In the genomic region with DNA sequence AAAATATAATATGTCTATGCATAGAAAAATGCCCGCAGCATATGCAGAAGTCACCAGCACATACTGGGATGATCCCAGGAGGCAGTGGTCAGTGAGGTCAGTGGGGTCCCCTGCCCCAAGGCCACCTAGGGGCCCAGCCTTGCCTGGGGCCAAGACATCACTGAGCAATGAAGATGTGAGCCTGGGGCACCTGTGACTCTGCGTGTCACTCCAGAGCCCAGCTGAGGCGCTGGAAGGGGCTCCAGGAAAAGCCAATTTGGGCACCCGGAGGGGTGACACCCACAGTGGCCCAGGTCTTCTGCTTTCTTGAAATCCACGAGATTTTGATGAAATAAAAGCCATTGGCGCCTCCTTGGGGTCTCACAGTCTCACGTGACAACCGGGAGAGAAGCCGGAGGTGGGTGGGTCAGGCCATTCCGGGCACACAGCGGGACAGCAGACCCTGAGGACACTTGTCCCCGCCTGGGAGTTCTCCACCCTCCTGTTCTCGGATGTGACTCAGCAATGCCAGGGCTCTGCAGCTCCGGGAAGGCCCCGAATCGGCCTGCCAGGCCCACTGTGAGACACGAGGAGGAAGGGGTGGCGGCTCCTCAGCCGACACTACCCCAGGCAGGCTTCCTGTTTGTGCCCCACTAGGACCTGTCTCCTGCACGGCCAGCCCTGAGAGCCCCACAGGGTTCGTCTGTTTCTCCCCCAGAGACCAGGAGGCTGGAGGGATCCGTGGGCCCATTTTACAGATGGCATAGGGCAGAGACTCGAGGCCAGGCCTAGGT, we compare ENCODE assay signal across 8 cellular contexts. TPM values are rescaled to one million over a fixed set of nuclear protein-coding genes. Genes with fewer than 3 reads are reported as not detected.
A peak's percentile ranks its signal among the peaks of the same experiment; 100 is the strongest.
DNase-seq lines count a peak whose midpoint lies in the region; ATAC-seq, FAIRE-seq and TF ChIP-seq lines count a peak whose summit lies in the region.

No MANE protein-coding gene starts in this region.

- CTCF ChIA-PET in activated CD8-positive, alpha-beta memory T cell treated with anti-CD3 and anti-CD28 coated beads, Interleukin-2, amount 10 ng/mL, durations not matched to agents 7 days and 5 days (lab: Charles Lee): interaction anchor here (0.8 to 4.2 kb wide), 35 partner anchors 8 to 317 kb away, joined by 3 to 69 read pairs (median 5); a partner anchor contains a TSS

- H3K9me3 ChIP-seq in right cardiac atrium (ENCODE audit: control insufficient read depth, low read length): no peaks in the 10 kb centered on the region
- H3K9me3 ChIP-seq in hepatocyte (ENCODE audit: low read depth): no peaks in the 10 kb centered on the region

- H3K4me1 Mint-ChIP-seq in activated CD8-positive, alpha-beta memory T cell treated with anti-CD3 and anti-CD28 coated beads, Interleukin-2, amount 10 ng/mL, durations not matched to agents 7 days and 5 days: peaks cover 42% of the 10 kb centered on the region
- peaks cover 35 to 46% of the 10 kb centered on the region in 2 donors for H3K4me1 Mint-ChIP-seq in stimulated activated naive B cell treated with anti-CD40 and anti-IgM and Interleukin-4, amounts not matched to agents 10 μg/mL and 1 μg/mL and 100 μg/mL, for 72 hours

- H3K27me3 ChIP-seq in right cardiac atrium (ENCODE audit: control insufficient read depth, insufficient read depth) (no peaks in the 10 kb centered on the region), hepatocyte (no peaks in the 10 kb centered on the region)

- H3K27me3 Mint-ChIP-seq in activated CD8-positive, alpha-beta memory T cell treated with anti-CD3 and anti-CD28 coated beads, Interleukin-2, amount 10 ng/mL, durations not matched to agents 7 days and 5 days: peaks cover 6% of the 10 kb centered on the region
- H3K27me3 Mint-ChIP-seq in stimulated activated naive B cell treated with anti-CD40 and anti-IgM and Interleukin-4, amounts not matched to agents 10 μg/mL and 1 μg/mL and 100 μg/mL, for 72 hours: no peaks in the 10 kb centered on the region

- no peak overlapping the region for H3K4me2 ChIP-seq in hepatocyte

- no peak overlapping the region for H2AFZ ChIP-seq in hepatocyte

- H3K4me3 ChIP-seq in right cardiac atrium (ENCODE audit: low read length) (no peak overlapping the region), hepatocyte (no peak overlapping the region)

- H3K4me1 ChIP-seq in right cardiac atrium (ENCODE audit: control insufficient read depth, insufficient read depth, low read length) (peaks cover 2% of the 10 kb centered on the region), hepatocyte (ENCODE audit: insufficient read depth) (peaks cover 14% of the 10 kb centered on the region)

- H3K9me3 Mint-ChIP-seq in activated CD8-positive, alpha-beta memory T cell treated with anti-CD3 and anti-CD28 coated beads, Interleukin-2, amount 10 ng/mL, durations not matched to agents 7 days and 5 days (ENCODE audit: low read depth): no peaks in the 10 kb centered on the region
- H3K9me3 Mint-ChIP-seq in stimulated activated naive B cell treated with anti-CD40 and anti-IgM and Interleukin-4, amounts not matched to agents 10 μg/mL and 1 μg/mL and 100 μg/mL, for 72 hours: no peaks in the 10 kb centered on the region

- no peaks in the 10 kb centered on the region for H3K36me3 ChIP-seq in hepatocyte (replicated peaks; ENCODE audit: insufficient read depth, low read depth)

- in situ Hi-C loops in GM13976 (cut with MboI; ENCODE audit: low sequenced_read_pairs, unreplicated experiment): loop anchor here (10.0 kb wide), 1 partner anchor 113 kb away; no protein-coding TSS in a partner anchor

- no peak for TF ChIP-seq CTCF in GM13976 (IDR thresholded peaks at IDR 0.05; ENCODE audit: borderline replicate concordance, control extremely low read depth, extremely low read depth, insufficient read depth, missing control alignments)
- no peak for TF ChIP-seq CTCF in hepatocyte (IDR thresholded peaks at IDR 0.05; ENCODE audit: poor library complexity)

- H3K27ac Mint-ChIP-seq in activated CD8-positive, alpha-beta memory T cell treated with anti-CD3 and anti-CD28 coated beads, Interleukin-2, amount 10 ng/mL, durations not matched to agents 7 days and 5 days: peak overlapping the region; percentile 98
- peak overlapping the region; percentile 94 for H3K27ac Mint-ChIP-seq in stimulated activated naive B cell treated with anti-CD40 and anti-IgM and Interleukin-4, amounts not matched to agents 10 μg/mL and 1 μg/mL and 100 μg/mL, for 72 hours

- no peaks in the 10 kb centered on the region for H3K36me3 Mint-ChIP-seq in activated CD8-positive, alpha-beta memory T cell treated with anti-CD3 and anti-CD28 coated beads, Interleukin-2, amount 10 ng/mL, durations not matched to agents 7 days and 5 days
- H3K36me3 Mint-ChIP-seq in stimulated activated naive B cell treated with anti-CD40 and anti-IgM and Interleukin-4, amounts not matched to agents 10 μg/mL and 1 μg/mL and 100 μg/mL, for 72 hours: no peaks in the 10 kb centered on the region

- H3K9me2 ChIP-seq in hepatocyte (replicated peaks; ENCODE audit: insufficient read depth): no peaks in the 10 kb centered on the region

- 60% methylated on average over 23 of the region's 23 CpGs for WGBS in right cardiac atrium
- WGBS in hepatocyte (ENCODE audit: low lambda C conversion rate, missing lambda C conversion rate): 90% methylated on average over 21 of the region's 23 CpGs

- ATAC-seq in activated CD8-positive, alpha-beta memory T cell treated with anti-CD3 and anti-CD28 coated beads, Interleukin-2, amount 10 ng/mL, durations not matched to agents 7 days and 5 days: peak; percentile 72
- peak; percentile 80 to 85 for ATAC-seq in right cardiac atrium
- ATAC-seq in stimulated activated naive B cell treated with anti-CD40 and anti-IgM and Interleukin-4, amounts not matched to agents 10 μg/mL and 1 μg/mL and 100 μg/mL, for 72 hours (replicated peaks): peak; percentile 63 to 72

- no peaks in the 10 kb centered on the region for H4K20me1 ChIP-seq in hepatocyte (ENCODE audit: insufficient read depth, poor library complexity, severe bottlenecking)

- DNase-seq in GM13976 (ENCODE audit: low spot score): peak; percentile 70
- DNase-seq in KG1 (lab: John Stamatoyannopoulos, UW): peak; percentile 38
- peak; percentile 82 for DNase-seq in activated CD8-positive, alpha-beta memory T cell treated with anti-CD3 and anti-CD28 coated beads, Interleukin-2, amount 10 ng/mL, durations not matched to agents 7 days and 5 days
- DNase-seq in right cardiac atrium: peak; percentile 82 to 91 (median 87)
- DNase-seq in stimulated activated naive B cell treated with anti-CD40 and anti-IgM and Interleukin-4, amounts not matched to agents 10 μg/mL and 1 μg/mL and 100 μg/mL, for 72 hours: peak; percentile 69
- DNase-seq in hepatocyte (ENCODE audit: low spot score): no peak
- no peak for DNase-seq in HTR-8/SVneo (ENCODE audit: insufficient read length, low spot score)
- DNase-seq in DMS79 (lab: John Stamatoyannopoulos, UW): no peak

- no peak for FAIRE-seq in HTR-8/SVneo (lab: Jason Lieb, UNC)

- H3K27ac ChIP-seq in right cardiac atrium (ENCODE audit: low read length) (peak overlapping the region; percentile 95), hepatocyte (no peak overlapping the region)

- no peaks in the 10 kb centered on the region for H3K79me2 ChIP-seq in hepatocyte

- peak overlapping the region; percentile 32 for H3K4me3 Mint-ChIP-seq in activated CD8-positive, alpha-beta memory T cell treated with anti-CD3 and anti-CD28 coated beads, Interleukin-2, amount 10 ng/mL, durations not matched to agents 7 days and 5 days
- peak overlapping the region; percentile 62 to 67 for H3K4me3 Mint-ChIP-seq in stimulated activated naive B cell treated with anti-CD40 and anti-IgM and Interleukin-4, amounts not matched to agents 10 μg/mL and 1 μg/mL and 100 μg/mL, for 72 hours

- intact Hi-C loops in right cardiac atrium (cut with DNase I): loop anchor here (5.0 to 10.0 kb wide), 5 partner anchors 113 to 213 kb away; a partner anchor contains a TSS

RNA-seq across cellular contexts. Expression of a gene that starts 24.4 kb away (rescaled TPM):
- total RNA-seq in activated CD8-positive, alpha-beta memory T cell treated with anti-CD3 and anti-CD28 coated beads, Interleukin-2, amount 10 ng/mL, durations not matched to agents 7 days and 5 days: 10 to 100 TPM; 74.7 to 79.2 TPM
- total RNA-seq in right cardiac atrium (1 to 10 TPM; 4.1 to 8.4 (median 5.3) TPM), hepatocyte (25.8 and 26.7 TPM in 2 replicates)
- polyA plus RNA-seq in right cardiac atrium (15.5 TPM), hepatocyte (87.3 and 99.0 TPM in 2 replicates)

Comparison
In these comparisons a context has a peak if more than half of its experiments do, and no peak if none do; other contexts are left out.
1. DNase-seq: peak in GM13976 (single experiment), KG1 (single experiment), activated CD8-positive, alpha-beta memory T cell treated with anti-CD3 and anti-CD28 coated beads, Interleukin-2, amount 10 ng/mL, durations not matched to agents 7 days and 5 days (single experiment), right cardiac atrium (3 of 3) and stimulated activated naive B cell treated with anti-CD40 and anti-IgM and Interleukin-4, amounts not matched to agents 10 μg/mL and 1 μg/mL and 100 μg/mL, for 72 hours (single experiment); none in hepatocyte (single experiment), HTR-8/SVneo (single experiment) and DMS79 (single experiment).
2. Peak in every context shown above with its lines, with median percentiles within 50 percentile points of each other: ATAC-seq.